2 cellular contexts compared by ENCODE assay signal in genomic region chr1:11891433-11892186, GRCh38.
TF ChIP-seq lines count a peak whose summit lies in the region.

No MANE protein-coding gene starts in this region.

TF ChIP-seq in HEK293, 187 proteins besides CTCF, POLR2A, EP300 and RAD21:
- no peak for TF ChIP-seq ZNF184 (tag by site-specific recombination; IDR thresholded peaks at IDR 0.05)
- TF ChIP-seq ZNF791 (tag by site-specific recombination; IDR thresholded peaks at IDR 0.05), result no peak
- no peak for TF ChIP-seq ZBTB20 (tag by site-specific recombination; IDR thresholded peaks at IDR 0.05)
- no peak for TF ChIP-seq FEZF1 (tag by site-specific recombination; IDR thresholded peaks at IDR 0.05)
- no peak for TF ChIP-seq ZNF324 (tag by site-specific recombination; IDR thresholded peaks at IDR 0.05)
- TF ChIP-seq ZNF677 (tag by site-specific recombination; IDR thresholded peaks at IDR 0.05), result no peak
- no peak for TF ChIP-seq AEBP2 (tag by site-specific recombination; IDR thresholded peaks at IDR 0.05; ENCODE audit: borderline replicate concordance)
- TF ChIP-seq ZNF121 (tag by site-specific recombination; IDR thresholded peaks at IDR 0.05), result peak; percentile 94

TF ChIP-seq in K562, 482 proteins besides CTCF, POLR2A, EP300 and RAD21:
- no peak for TF ChIP-seq RFX1 (IDR thresholded peaks at IDR 0.05)
- peak; percentile 65 to 67 for TF ChIP-seq KDM1A (IDR thresholded peaks at IDR 0.05)
- no peak for TF ChIP-seq ZBTB1 (CRISPR knock-in tag; IDR thresholded peaks at IDR 0.05; ENCODE audit: borderline replicate concordance, low read depth)
- no peak for TF ChIP-seq JUNB (CRISPR knock-in tag; conservative IDR thresholded peaks at IDR 0.05)
- TF ChIP-seq RBM25 (IDR thresholded peaks at IDR 0.05; ENCODE audit: low read depth, low read length, severe bottlenecking), result peak; percentile 84
- TF ChIP-seq PTBP1 (IDR thresholded peaks at IDR 0.05; ENCODE audit: low read depth, low read length), result 0 out of 2 replicates have a peak, but pooled peaks have one; percentile 66
- peak; percentile 78 for TF ChIP-seq BCOR (IDR thresholded peaks at IDR 0.05)
- TF ChIP-seq DPF2 (IDR thresholded peaks at IDR 0.05), result no peak
- peak; percentile 51; the same call in 1 of the 2 replicates for TF ChIP-seq SMARCA5 (IDR thresholded peaks at IDR 0.05)
- TF ChIP-seq ZNF121 (CRISPR knock-in tag; conservative IDR thresholded peaks at IDR 0.05), result peak; percentile 93
- peak in 1 of 3 experiments; percentile 28 for TF ChIP-seq YY1 (IDR thresholded peaks at IDR 0.05; ENCODE audit: borderline replicate concordance in 1 of 3, control insufficient read depth in 1 of 3, extremely low read depth in 1 of 3, insufficient read depth in 3 of 3, insufficient read length in 1 of 3, insufficient replicate concordance in 2 of 3, low read depth in 1 of 3, low read length in 2 of 3)
